Comparison of ENCODE assay signal across 8 cellular contexts in genomic region chr15:58932791-58933310, GRCh38. TPM values are rescaled to one million over a fixed set of nuclear protein-coding genes. Genes with fewer than 3 reads are reported as not detected.
DNase-seq lines count a peak whose midpoint lies in the region; ATAC-seq and TF ChIP-seq lines count a peak whose summit lies in the region.

No MANE protein-coding gene starts in this region.

- TF ChIP-seq EP300 in esophagus muscularis mucosa (IDR thresholded peaks at IDR 0.05): no peak

- H3K4me3 Mint-ChIP-seq in naive B cell: peak overlapping the region; percentile 84 to 99 (median 98)

- H3K9me3 ChIP-seq in esophagus muscularis mucosa: no peaks in the 10 kb centered on the region

- H3K9me3 Mint-ChIP-seq in naive B cell: no peaks in the 10 kb centered on the region

- H3K27me3 Mint-ChIP-seq in naive B cell: no peaks in the 10 kb centered on the region

- WGBS in esophagus muscularis mucosa: 1% methylated on average over 6 of the region's 40 CpGs

- DNase-seq in Ammon's horn (ENCODE audit: low spot score) (peak; percentile 51), esophagus muscularis mucosa (ENCODE audit: extremely low spot score) (no peak), naive B cell (no peak), OCI-M2 (lab: John Stamatoyannopoulos, UW; ENCODE audit: unreplicated experiment) (no peak), GM10266 (ENCODE audit: extremely low spot score) (no peak)

- H3K36me3 Mint-ChIP-seq in naive B cell: no peaks in the 10 kb centered on the region

- H3K27ac Mint-ChIP-seq in naive B cell: peak overlapping the region; percentile 96 to 100 (median 97)

- peaks cover 20 to 43% (median 33%) of the 10 kb centered on the region in 4 donors for H3K4me1 ChIP-seq in esophagus muscularis mucosa

- no peaks in the 10 kb centered on the region for H3K27me3 ChIP-seq in esophagus muscularis mucosa

- TF ChIP-seq CTCF in esophagus muscularis mucosa (IDR thresholded peaks at IDR 0.05) (no peak), GM10266 (IDR thresholded peaks at IDR 0.05; ENCODE audit: control insufficient read depth, insufficient read depth, low read depth, missing control alignments) (no peak)

- H3K27ac ChIP-seq in esophagus muscularis mucosa (replicated peaks in 1 of 4): peak overlapping the region; percentile 93 to 100 (median 98)

- TF ChIP-seq POLR2A in esophagus muscularis mucosa (IDR thresholded peaks at IDR 0.05; ENCODE audit: low read depth): no peak

- intact Hi-C loops in esophagus muscularis mucosa (cut with DNase I): loop anchor here (2.0 to 10.0 kb wide), 2 partner anchors 52 to 162 kb away; partner anchors contain the start of genes MINDY2 and RNF111

- H3K36me3 ChIP-seq in esophagus muscularis mucosa: peaks cover 0 to 15% (median 12%) of the 10 kb centered on the region in 4 donors

- H3K4me3 ChIP-seq in esophagus muscularis mucosa: peak overlapping the region; percentile 79 to 95 (median 86)

- ATAC-seq in GM18870 (IDR thresholded peaks at IDR 0.05; ENCODE audit: unreplicated experiment): peak; percentile 15
- ATAC-seq in HG03139 (IDR thresholded peaks at IDR 0.05; ENCODE audit: unreplicated experiment): peak; percentile 34
- peak; percentile 40 for ATAC-seq in SK-N-SH treated with all-trans-retinoic acid at 6 μM for 48 hours
- ATAC-seq in naive B cell (ENCODE audit: low read depth in 2 of 2): no peak

- peaks cover 7 to 34% (median 10%) of the 10 kb centered on the region in 3 donors for H3K4me1 Mint-ChIP-seq in naive B cell

TF ChIP-seq in SK-N-SH treated with all-trans-retinoic acid at 6 μM for 48 hours, 23 proteins besides CTCF, POLR2A, EP300 and RAD21:
- no peak for TF ChIP-seq SNAI2 (CRISPR knock-in tag; IDR thresholded peaks at IDR 0.05)
- TF ChIP-seq ZC3H10 (CRISPR knock-in tag; IDR thresholded peaks at IDR 0.05): no peak
- TF ChIP-seq RARB (CRISPR knock-in tag; IDR thresholded peaks at IDR 0.05): no peak
- no peak for TF ChIP-seq CSDC2 (CRISPR knock-in tag; IDR thresholded peaks at IDR 0.05)
- TF ChIP-seq CREB5 (CRISPR knock-in tag; IDR thresholded peaks at IDR 0.05; ENCODE audit: low read depth): no peak
- no peak for TF ChIP-seq ARNTL (CRISPR knock-in tag; IDR thresholded peaks at IDR 0.05; ENCODE audit: borderline replicate concordance, low read depth)
- no peak for TF ChIP-seq BACH2 (CRISPR knock-in tag; IDR thresholded peaks at IDR 0.05; ENCODE audit: borderline replicate concordance)
- no peak for TF ChIP-seq TCF4 (CRISPR knock-in tag; IDR thresholded peaks at IDR 0.05; ENCODE audit: borderline replicate concordance)
- TF ChIP-seq TOX (CRISPR knock-in tag; IDR thresholded peaks at IDR 0.05; ENCODE audit: borderline replicate concordance): no peak
- no peak for TF ChIP-seq ZFP30 (CRISPR knock-in tag; IDR thresholded peaks at IDR 0.05)
- TF ChIP-seq PPARA (CRISPR knock-in tag; IDR thresholded peaks at IDR 0.05; ENCODE audit: borderline replicate concordance): no peak
- no peak for TF ChIP-seq ZNF565 (CRISPR knock-in tag; conservative IDR thresholded peaks at IDR 0.05; ENCODE audit: low read depth)
- no peak for TF ChIP-seq OSR1 (CRISPR knock-in tag; IDR thresholded peaks at IDR 0.05)
- no peak for TF ChIP-seq ISL1 (CRISPR knock-in tag; IDR thresholded peaks at IDR 0.05)
- TF ChIP-seq ZNF8 (CRISPR knock-in tag; IDR thresholded peaks at IDR 0.05): no peak

RNA-seq across cellular contexts. Expression of gene SLTM, which starts 0.6 kb away (rescaled TPM):
- total RNA-seq in esophagus muscularis mucosa: 10 to 100 TPM; 69.1 to 88.5 (median 76.3) TPM
- 10 to 100 TPM; 42.5 to 100.0 (median 65.9) TPM for polyA plus RNA-seq in naive B cell (ENCODE audit: low read depth in 6 of 6)

RNA-seq across cellular contexts. Expression of gene RNF111, which starts 54.6 kb away (rescaled TPM):
- 10 to 100 TPM; 14.1 to 19.9 (median 18.4) TPM for total RNA-seq in esophagus muscularis mucosa
- 10 to 100 TPM; 17.0 to 28.5 (median 25.4) TPM for polyA plus RNA-seq in naive B cell (ENCODE audit: low read depth in 6 of 6)

Comparison
In these comparisons a context has a peak if more than half of its experiments do, and no peak if none do; other contexts are left out.
1. ATAC-seq: peak in GM18870 (single experiment), HG03139 (single experiment) and SK-N-SH treated with all-trans-retinoic acid at 6 μM for 48 hours (single experiment); none in naive B cell (0 of 2).